In genomic region chr3:169146866-169147245, GRCh38 we compare ENCODE assay signal across 8 cellular contexts.
A peak's percentile ranks its signal among the peaks of the same experiment; 100 is the strongest.
DNase-seq lines count a peak whose midpoint lies in the region; ATAC-seq and TF ChIP-seq lines count a peak whose summit lies in the region.

No MANE protein-coding gene starts in this region.

- intact Hi-C loops in CD8-positive, alpha-beta T cell (cut with DNase I, micrococcal nuclease): loop anchor here (5.0 to 10.0 kb wide), 3 partner anchors 520 to 600 kb away; no protein-coding TSS in a partner anchor

- peaks cover 23% of the 10 kb centered on the region for H3K4me1 ChIP-seq in CD8-positive, alpha-beta T cell (ENCODE audit: insufficient read depth, low read length)
- H3K4me1 ChIP-seq in mucosa of stomach (ENCODE audit: control insufficient read depth, insufficient read depth, low read length): peaks cover 16% of the 10 kb centered on the region

- peak overlapping the region; percentile 98 for H3K9ac ChIP-seq in mucosa of stomach (ENCODE audit: low read length)

- CTCF ChIA-PET in CD8-positive, alpha-beta T cell (lab: Charles Lee): no interaction called here

- peak overlapping the region; percentile 56 for H3K4me3 Mint-ChIP-seq in CD8-positive, alpha-beta T cell

- no peak overlapping the region for H3K27ac Mint-ChIP-seq in CD8-positive, alpha-beta T cell

- peak overlapping the region; percentile 37 for H3K4me3 ChIP-seq in CD8-positive, alpha-beta T cell (ENCODE audit: low read depth, low read length)
- H3K4me3 ChIP-seq in MG63 (peak overlapping the region; percentile 78), mucosa of stomach (ENCODE audit: low read length) (peak overlapping the region; percentile 75)

- H3K4me1 Mint-ChIP-seq in CD8-positive, alpha-beta T cell (ENCODE audit: low read depth): peaks cover 25% of the 10 kb centered on the region

- DNase-seq in CD8-positive, alpha-beta T cell: no peak
- no peak for DNase-seq in MG63
- peak; percentile 31 for DNase-seq in dedifferentiated amniotic fluid mesenchymal stem cell (ENCODE audit: extremely low spot score)
- DNase-seq in kidney glomerular epithelial cell (lab: John Stamatoyannopoulos, UW): no peak
- DNase-seq in stimulated activated CD4-positive, alpha-beta T cell treated with anti-CD3 and anti-CD28 coated beads, Interleukin-4, amount 100 ng/mL, for 4 hours: no peak
- no peak for DNase-seq in activated gamma-delta T cell (lab: John Stamatoyannopoulos, UW)

- peaks cover 67% of the 10 kb centered on the region for H3K27me3 Mint-ChIP-seq in CD8-positive, alpha-beta T cell (ENCODE audit: low read depth)

- H3K27ac ChIP-seq in CD8-positive, alpha-beta T cell (ENCODE audit: low read depth, low read length): no peak overlapping the region

- TF ChIP-seq CTCF in CD8-positive, alpha-beta T cell (IDR thresholded peaks at IDR 0.05): no peak

- no peaks in the 10 kb centered on the region for H3K9me3 Mint-ChIP-seq in CD8-positive, alpha-beta T cell

- POLR2A ChIA-PET in CD8-positive, alpha-beta T cell (lab: Charles Lee): no interaction called here

- no peaks in the 10 kb centered on the region for H3K36me3 Mint-ChIP-seq in CD8-positive, alpha-beta T cell

- H3K36me3 ChIP-seq in CD8-positive, alpha-beta T cell (ENCODE audit: insufficient read depth, low read length): no peaks in the 10 kb centered on the region
- H3K36me3 ChIP-seq in MG63 (no peaks in the 10 kb centered on the region), mucosa of stomach (ENCODE audit: control insufficient read depth, insufficient read depth, low read length) (no peaks in the 10 kb centered on the region)

- H3K27me3 ChIP-seq in CD8-positive, alpha-beta T cell (ENCODE audit: insufficient read depth, low read length): peaks cover 27% of the 10 kb centered on the region
- 0 out of 2 replicates have a peak, but pooled peaks cover 6% of the 10 kb centered on the region for H3K27me3 ChIP-seq in MG63
- H3K27me3 ChIP-seq in mucosa of stomach (ENCODE audit: control insufficient read depth, insufficient read depth, low read length): peaks cover 16% of the 10 kb centered on the region

- ATAC-seq in CD8-positive, alpha-beta T cell: no peak
- ATAC-seq in HG03432 (IDR thresholded peaks at IDR 0.05; ENCODE audit: unreplicated experiment): no peak

- H3K9me3 ChIP-seq in CD8-positive, alpha-beta T cell (ENCODE audit: low read length): no peaks in the 10 kb centered on the region
- H3K9me3 ChIP-seq in MG63 (no peaks in the 10 kb centered on the region), mucosa of stomach (ENCODE audit: control insufficient read depth, low read length) (no peaks in the 10 kb centered on the region)
